In the genomic region with DNA sequence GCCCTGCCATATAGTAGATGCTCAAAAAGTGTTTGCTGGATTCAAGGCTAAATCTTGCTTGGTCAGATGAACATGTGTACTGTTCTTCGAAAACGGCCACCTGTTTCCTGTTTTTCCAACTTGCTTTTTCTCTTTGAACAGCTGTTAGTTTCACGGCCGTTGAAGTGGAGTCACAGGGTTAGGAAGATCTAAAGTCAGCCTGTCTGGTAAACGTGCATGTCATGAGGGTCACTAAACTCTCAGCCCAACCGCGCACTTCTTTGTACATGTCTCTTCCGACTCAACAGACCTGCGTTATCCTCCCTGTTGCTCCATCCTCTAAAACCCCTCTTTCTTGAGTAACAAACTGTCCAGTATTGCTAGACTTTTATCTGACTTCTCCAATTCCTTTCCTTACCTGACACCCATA, we compare ENCODE assay signal across 1 cellular context.
TF ChIP-seq lines count a peak whose summit lies in the region.

No MANE protein-coding gene starts in this region.

TF ChIP-seq in HepG2, 621 proteins besides CTCF, POLR2A, EP300 and RAD21 (continued from another document and continues in another):
- TF ChIP-seq, protein P1, sequence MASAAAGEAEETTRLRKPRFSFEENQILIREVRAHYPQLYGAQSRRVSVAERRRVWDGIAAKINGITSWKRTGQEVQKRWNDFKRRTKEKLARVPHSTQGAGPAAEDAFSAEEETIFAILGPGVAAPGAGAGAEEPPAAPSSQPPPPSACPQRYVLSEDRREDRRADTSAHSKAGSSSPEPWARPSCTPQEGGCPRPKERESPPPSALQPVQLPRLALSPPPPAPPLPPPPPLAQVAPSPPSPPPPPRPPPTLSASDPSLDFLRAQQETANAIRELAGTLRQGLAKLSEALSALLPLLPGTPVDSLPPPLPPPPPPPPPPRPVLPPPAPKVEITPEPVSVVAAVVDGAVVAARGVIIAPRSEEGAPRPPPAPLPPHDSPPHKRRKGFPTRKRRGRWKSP (CRISPR knock-in tag; IDR thresholded peaks at IDR 0.05), result no peak
- TF ChIP-seq ZFP91 (CRISPR knock-in tag; IDR thresholded peaks at IDR 0.05; ENCODE audit: borderline replicate concordance), result no peak
- TF ChIP-seq ZNF143 (CRISPR knock-in tag; IDR thresholded peaks at IDR 0.05), result no peak
- no peak for TF ChIP-seq ZNF841 (CRISPR knock-in tag; IDR thresholded peaks at IDR 0.05; ENCODE audit: borderline replicate concordance)
- TF ChIP-seq RELA (CRISPR knock-in tag; IDR thresholded peaks at IDR 0.05), result no peak
- TF ChIP-seq MAF1 (CRISPR knock-in tag; IDR thresholded peaks at IDR 0.05; ENCODE audit: borderline replicate concordance), result no peak
- no peak for TF ChIP-seq POLR2AphosphoS5 (IDR thresholded peaks at IDR 0.05; ENCODE audit: low read depth, low read length)
- no peak for TF ChIP-seq RFXANK (CRISPR knock-in tag; IDR thresholded peaks at IDR 0.05)
- no peak for TF ChIP-seq HOXA9 (CRISPR knock-in tag; IDR thresholded peaks at IDR 0.05; ENCODE audit: borderline replicate concordance)
- TF ChIP-seq SRSF9 (IDR thresholded peaks at IDR 0.05; ENCODE audit: borderline replicate concordance, insufficient read depth, low read depth, low read length, poor library complexity, severe bottlenecking), result no peak
- no peak for TF ChIP-seq ZNF687 (CRISPR knock-in tag; IDR thresholded peaks at IDR 0.05)
- TF ChIP-seq PRDM10 (CRISPR knock-in tag; IDR thresholded peaks at IDR 0.05; ENCODE audit: low read depth), result no peak
- TF ChIP-seq ZNF564 (CRISPR knock-in tag; IDR thresholded peaks at IDR 0.05), result no peak
- TF ChIP-seq BATF2 (CRISPR knock-in tag; IDR thresholded peaks at IDR 0.05), result no peak
- no peak for TF ChIP-seq ZNF883 (CRISPR knock-in tag; IDR thresholded peaks at IDR 0.05; ENCODE audit: not compliant biosample characterization)
- no peak for TF ChIP-seq SYNCRIP (IDR thresholded peaks at IDR 0.05; ENCODE audit: insufficient read depth, low read depth, low read length)
- no peak for TF ChIP-seq MXI1 (IDR thresholded peaks at IDR 0.05; ENCODE audit: borderline replicate concordance, low read depth, low read length)
- no peak for TF ChIP-seq PAX8 (CRISPR knock-in tag; IDR thresholded peaks at IDR 0.05; ENCODE audit: borderline replicate concordance)
- TF ChIP-seq NCOA2 (CRISPR knock-in tag; IDR thresholded peaks at IDR 0.05), result peak; percentile 44; the same call in 1 of the 2 replicates
- TF ChIP-seq, protein P2, sequence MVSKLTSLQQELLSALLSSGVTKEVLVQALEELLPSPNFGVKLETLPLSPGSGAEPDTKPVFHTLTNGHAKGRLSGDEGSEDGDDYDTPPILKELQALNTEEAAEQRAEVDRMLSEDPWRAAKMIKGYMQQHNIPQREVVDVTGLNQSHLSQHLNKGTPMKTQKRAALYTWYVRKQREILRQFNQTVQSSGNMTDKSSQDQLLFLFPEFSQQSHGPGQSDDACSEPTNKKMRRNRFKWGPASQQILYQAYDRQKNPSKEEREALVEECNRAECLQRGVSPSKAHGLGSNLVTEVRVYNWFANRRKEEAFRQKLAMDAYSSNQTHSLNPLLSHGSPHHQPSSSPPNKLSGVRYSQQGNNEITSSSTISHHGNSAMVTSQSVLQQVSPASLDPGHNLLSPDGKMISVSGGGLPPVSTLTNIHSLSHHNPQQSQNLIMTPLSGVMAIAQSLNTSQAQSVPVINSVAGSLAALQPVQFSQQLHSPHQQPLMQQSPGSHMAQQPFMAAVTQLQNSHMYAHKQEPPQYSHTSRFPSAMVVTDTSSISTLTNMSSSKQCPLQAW (CRISPR knock-in tag; IDR thresholded peaks at IDR 0.05), result peak; percentile 50; the same call in 1 of the 2 replicates
- no peak for TF ChIP-seq ZNF646 (CRISPR knock-in tag; IDR thresholded peaks at IDR 0.05)
- no peak for TF ChIP-seq ZNF839 (CRISPR knock-in tag; IDR thresholded peaks at IDR 0.05; ENCODE audit: borderline replicate concordance)
- no peak for TF ChIP-seq NFATC3 (CRISPR knock-in tag; IDR thresholded peaks at IDR 0.05)
- no peak for TF ChIP-seq GABPA (IDR thresholded peaks at IDR 0.05; ENCODE audit: low read depth, low read length)
- peak; percentile 47 for TF ChIP-seq GABPA (CRISPR knock-in tag; IDR thresholded peaks at IDR 0.05; ENCODE audit: low read depth)
- peak; percentile 74; the same call in 1 of the 2 replicates for TF ChIP-seq FOXA3 (CRISPR knock-in tag; IDR thresholded peaks at IDR 0.05)
- TF ChIP-seq NFE2L2 (IDR thresholded peaks at IDR 0.05; ENCODE audit: low read length), result no peak
- TF ChIP-seq MXD3 (CRISPR knock-in tag; IDR thresholded peaks at IDR 0.05), result no peak
- no peak for TF ChIP-seq TSC22D2 (CRISPR knock-in tag; IDR thresholded peaks at IDR 0.05; ENCODE audit: borderline replicate concordance)
- TF ChIP-seq ZGPAT (CRISPR knock-in tag; IDR thresholded peaks at IDR 0.05), result peak; percentile 60
- no peak for TF ChIP-seq ZNF768 (CRISPR knock-in tag; IDR thresholded peaks at IDR 0.05)
